Comparison of ENCODE assay signal across 20 cellular contexts in the genomic region with DNA sequence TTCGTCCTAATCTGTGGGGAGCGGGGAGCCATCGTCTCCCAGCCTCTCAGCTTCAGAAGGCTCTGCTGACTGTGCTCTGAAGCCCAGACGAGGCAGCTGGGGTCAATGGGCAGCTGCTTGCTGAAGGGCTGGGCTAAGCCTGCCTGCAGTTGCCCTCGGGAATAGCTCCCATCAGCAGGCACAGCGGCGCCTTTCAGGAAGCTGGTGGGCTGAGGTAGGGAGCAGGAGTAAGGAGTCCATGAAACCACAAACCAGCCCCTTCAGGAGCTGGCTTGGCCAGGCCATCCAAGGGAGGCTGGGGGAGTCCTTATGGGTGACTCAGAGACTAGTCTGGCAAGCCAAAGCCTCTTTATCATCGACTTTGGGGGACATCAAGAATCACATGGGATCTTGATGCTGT.
DNase-seq lines count a peak whose midpoint lies in the region; ATAC-seq, FAIRE-seq and TF ChIP-seq lines count a peak whose summit lies in the region.
"Had no signal": no experiment of that assay in that cellular context is flagged by ENCODE, and none has a peak within 500 bp of the region (broad histone marks: within the 10 kb centered on the region; RNA-seq: fewer than 3 reads in every experiment).

No MANE protein-coding gene starts in this region.

- peaks cover 9% of the 10 kb centered on the region for H3K4me1 Mint-ChIP-seq in type B pancreatic cell (ENCODE audit: unreplicated experiment)
- H3K4me1 Mint-ChIP-seq: stimulated activated naive CD8-positive, alpha-beta T cell treated with anti-CD3 and anti-CD28 coated beads, Interleukin-15, amount 100 ng/mL, for 72 hours had no signal

- peaks cover under 1% of the 10 kb centered on the region for H3K9me3 Mint-ChIP-seq in type B pancreatic cell
- H3K9me3 Mint-ChIP-seq: brain; dendritic cell treated with granulocyte-macrophage colony-stimulating factor and Interleukin-4, amounts not matched to agents 40 ng/mL and 50 ng/mL, for 4 days; stimulated activated naive CD8-positive, alpha-beta T cell treated with anti-CD3 and anti-CD28 coated beads, Interleukin-15, amount 100 ng/mL, for 72 hours had no signal

- ATAC-seq in GM18511 (IDR thresholded peaks at IDR 0.05; ENCODE audit: unreplicated experiment), result no peak
- no peak for ATAC-seq in HG03354 (IDR thresholded peaks at IDR 0.05; ENCODE audit: poor library complexity, severe bottlenecking, unreplicated experiment)
- ATAC-seq: activated CD4-positive, CD25-positive, alpha-beta regulatory T cell treated with anti-CD3 and anti-CD28 coated beads, Interleukin-2, amount 50 U/mL, for 24 hours; stimulated activated naive CD8-positive, alpha-beta T cell treated with anti-CD3 and anti-CD28 coated beads, Interleukin-15, amount 100 ng/mL, for 72 hours had no signal

- H3K4me3 ChIP-seq in fibroblast of pulmonary artery (replicated peaks; ENCODE audit: low read depth, low read length), result no peak overlapping the region
- H3K4me3 ChIP-seq: hepatocyte, vagina had no signal

- no peak overlapping the region for H3K27ac Mint-ChIP-seq in type B pancreatic cell
- H3K27ac Mint-ChIP-seq: brain; dendritic cell treated with granulocyte-macrophage colony-stimulating factor and Interleukin-4, amounts not matched to agents 40 ng/mL and 50 ng/mL, for 4 days; stimulated activated naive CD8-positive, alpha-beta T cell treated with anti-CD3 and anti-CD28 coated beads, Interleukin-15, amount 100 ng/mL, for 72 hours had no signal

- DNase-seq in EH (ENCODE audit: low read depth) (peak; percentile 62), RCC 7860 (ENCODE audit: low spot score) (peak; percentile 42), fibroblast of pulmonary artery (ENCODE audit: low read depth) (peak; percentile 31), posterior vena cava (ENCODE audit: low spot score) (peak; percentile 73), activated T-cell treated with anti-CD3 and anti-CD28 coated beads for 4 hours (no peak), type B pancreatic cell (ENCODE audit: extremely low spot score, unreplicated experiment) (no peak)
- DNase-seq: activated naive CD4-positive, alpha-beta T cell; NCI-H2081 treated with DMSO at 0.1 percent for 48 hours; NCI-H748 treated with DMSO at 0.1 percent for 48 hours; RPMI8226; stimulated activated CD4-positive, alpha-beta T cell treated with anti-CD3 and anti-CD28 coated beads, Interleukin-12 subunit alpha, Interleukin-12 subunit beta, amount 100 ng/mL, for 4 hours; stimulated activated naive CD8-positive, alpha-beta T cell treated with anti-CD3 and anti-CD28 coated beads, Interleukin-15, amount 100 ng/mL, for 72 hours; T-helper 2 cell had no signal

- intact Hi-C loops in posterior vena cava (cut with DNase I), result no loop called here

- H3K27me3 Mint-ChIP-seq in type B pancreatic cell, result peaks cover 4% of the 10 kb centered on the region

- peaks cover 5% of the 10 kb centered on the region for H3K36me3 Mint-ChIP-seq in type B pancreatic cell
- H3K36me3 Mint-ChIP-seq: brain had no signal

- no peak for FAIRE-seq in RCC 7860 (lab: Jason Lieb, UNC)

- H3K4me3 Mint-ChIP-seq in type B pancreatic cell, result no peak overlapping the region
- H3K4me3 Mint-ChIP-seq: brain; dendritic cell treated with granulocyte-macrophage colony-stimulating factor and Interleukin-4, amounts not matched to agents 40 ng/mL and 50 ng/mL, for 4 days; stimulated activated naive CD8-positive, alpha-beta T cell treated with anti-CD3 and anti-CD28 coated beads, Interleukin-15, amount 100 ng/mL, for 72 hours had no signal

- TF ChIP-seq CTCF in fibroblast of pulmonary artery (IDR thresholded peaks at IDR 0.05; ENCODE audit: low read length, missing control alignments), result no peak
- no peak for TF ChIP-seq CTCF in type B pancreatic cell (conservative IDR thresholded peaks at IDR 0.05)

Comparison
In these comparisons a context has a peak if more than half of its experiments do, and no peak if none do; other contexts are left out.
1. DNase-seq: peak in EH (single experiment), RCC 7860 (single experiment), fibroblast of pulmonary artery (single experiment) and posterior vena cava (single experiment); none in activated T-cell treated with anti-CD3 and anti-CD28 coated beads for 4 hours (single experiment) and type B pancreatic cell (single experiment).